In genomic region chr11:7575841-7576451, GRCh38 we compare ENCODE assay signal across 8 cellular contexts.
A peak's percentile ranks its signal among the peaks of the same experiment; 100 is the strongest.
DNase-seq lines count a peak whose midpoint lies in the region; ATAC-seq lines count a peak whose summit lies in the region.
"Had no signal": no experiment of that assay in that cellular context is flagged by ENCODE, and none has a peak within 500 bp of the region (broad histone marks: within the 10 kb centered on the region; RNA-seq: fewer than 3 reads in every experiment).

No MANE protein-coding gene starts in this region.

- H3K4me1 Mint-ChIP-seq in activated CD4-positive, alpha-beta memory T cell treated with anti-CD3 and anti-CD28 coated beads for 36 hours (ENCODE audit: low read depth), result peaks cover 33% of the 10 kb centered on the region
- H3K4me1 Mint-ChIP-seq in stimulated activated memory B cell treated with anti-CD40 and anti-IgM and Interleukin-4, amounts not matched to agents 10 μg/mL and 1 μg/mL and 100 μg/mL, for 72 hours, result peaks cover 80% of the 10 kb centered on the region

- CTCF ChIA-PET in activated CD4-positive, alpha-beta memory T cell treated with anti-CD3 and anti-CD28 coated beads for 36 hours (lab: Charles Lee), result no interaction called here

- POLR2A ChIA-PET in activated CD4-positive, alpha-beta memory T cell treated with anti-CD3 and anti-CD28 coated beads for 36 hours (lab: Charles Lee), result no interaction called here

- DNase-seq in HuH-7 (ENCODE audit: low spot score), result peak; percentile 28
- DNase-seq in activated CD4-positive, alpha-beta memory T cell treated with anti-CD3 and anti-CD28 coated beads for 36 hours, result peak; percentile 41
- DNase-seq in HCEC 1CT, result no peak

- 0 out of 2 replicates have a peak overlapping the region, but pooled peaks have one; percentile 5 for H3K4me3 ChIP-seq in iPS-18c (ENCODE audit: insufficient read depth, low read depth, low read length)

- H3K27ac Mint-ChIP-seq in activated CD4-positive, alpha-beta memory T cell treated with anti-CD3 and anti-CD28 coated beads for 36 hours, result no peak overlapping the region
- peak overlapping the region; percentile 7 for H3K27ac Mint-ChIP-seq in stimulated activated memory B cell treated with anti-CD40 and anti-IgM and Interleukin-4, amounts not matched to agents 10 μg/mL and 1 μg/mL and 100 μg/mL, for 72 hours

- no peaks in the 10 kb centered on the region for H3K9me3 Mint-ChIP-seq in activated CD4-positive, alpha-beta memory T cell treated with anti-CD3 and anti-CD28 coated beads for 36 hours
- H3K9me3 Mint-ChIP-seq in stimulated activated memory B cell treated with anti-CD40 and anti-IgM and Interleukin-4, amounts not matched to agents 10 μg/mL and 1 μg/mL and 100 μg/mL, for 72 hours, result no peaks in the 10 kb centered on the region
- H3K9me3 Mint-ChIP-seq: IgD-negative memory B cell had no signal

- no peaks in the 10 kb centered on the region for H3K9me3 ChIP-seq in iPS-18c (ENCODE audit: control insufficient read depth, insufficient read depth, low read length)

- intact Hi-C loops in activated CD4-positive, alpha-beta memory T cell treated with anti-CD3 and anti-CD28 coated beads for 36 hours (cut with micrococcal nuclease), result loop anchor here (1.0 kb wide), 1 partner anchor 19 kb away; no protein-coding TSS in a partner anchor

- H3K4me3 Mint-ChIP-seq in activated CD4-positive, alpha-beta memory T cell treated with anti-CD3 and anti-CD28 coated beads for 36 hours, result no peak overlapping the region
- no peak overlapping the region for H3K4me3 Mint-ChIP-seq in stimulated activated memory B cell treated with anti-CD40 and anti-IgM and Interleukin-4, amounts not matched to agents 10 μg/mL and 1 μg/mL and 100 μg/mL, for 72 hours

- peak; percentile 68 for ATAC-seq in stimulated activated memory B cell treated with anti-CD40 and anti-IgM and Interleukin-4, amounts not matched to agents 10 μg/mL and 1 μg/mL and 100 μg/mL, for 72 hours
- no peak for ATAC-seq in HG02840 (IDR thresholded peaks at IDR 0.05; ENCODE audit: low FRiP score, unreplicated experiment)
- no peak for ATAC-seq in GM21360 (IDR thresholded peaks at IDR 0.05; ENCODE audit: unreplicated experiment)

- H3K36me3 Mint-ChIP-seq in activated CD4-positive, alpha-beta memory T cell treated with anti-CD3 and anti-CD28 coated beads for 36 hours, result no peaks in the 10 kb centered on the region
- peaks cover 36% of the 10 kb centered on the region for H3K36me3 Mint-ChIP-seq in stimulated activated memory B cell treated with anti-CD40 and anti-IgM and Interleukin-4, amounts not matched to agents 10 μg/mL and 1 μg/mL and 100 μg/mL, for 72 hours

- peaks cover 1% of the 10 kb centered on the region for H3K27me3 Mint-ChIP-seq in activated CD4-positive, alpha-beta memory T cell treated with anti-CD3 and anti-CD28 coated beads for 36 hours
- no peaks in the 10 kb centered on the region for H3K27me3 Mint-ChIP-seq in stimulated activated memory B cell treated with anti-CD40 and anti-IgM and Interleukin-4, amounts not matched to agents 10 μg/mL and 1 μg/mL and 100 μg/mL, for 72 hours
- H3K27me3 Mint-ChIP-seq: IgD-negative memory B cell had no signal
